ENCODE assay signal across 8 cellular contexts in genomic region chr16:46688657-46689491, GRCh38.
DNase-seq lines count a peak whose midpoint lies in the region; ATAC-seq and TF ChIP-seq lines count a peak whose summit lies in the region.

Gene VPS35, minus strand, starts transcription at chr16:46689178. Its CDS starts 45 bp downstream, at chr16:46689133.

- H3K27me3 ChIP-seq in BLaER1 = no peaks in the 10 kb centered on the region

- H3K4me3 ChIP-seq in BLaER1 (peak within 1 kb of the TSS; percentile 86), coronary artery (peak within 1 kb of the TSS; percentile 98)

- H3K36me3 ChIP-seq in BLaER1 = peaks cover 20% of the 10 kb centered on the region

- peak within 1 kb of the TSS; percentile 82 for H3K27ac ChIP-seq in BLaER1
- peak within 1 kb of the TSS; percentile 73 to 96 for H3K27ac ChIP-seq in coronary artery

- H3K4me2 ChIP-seq in BLaER1 = peak within 1 kb of the TSS; percentile 92

- DNase-seq in GM19240 (ENCODE audit: insufficient read length, low spot score) (peak; percentile 77), NCI-H524 treated with DMSO at 0.1 percent for 48 hours (lab: John Stamatoyannopoulos, UW) (peak; percentile 91), coronary artery (ENCODE audit: low spot score) (peak; percentile 100), left kidney (ENCODE audit: low read depth, low spot score) (peak; percentile 99)
- peak; percentile 100 for DNase-seq in activated CD4-positive, alpha-beta T cell treated with anti-CD3 and anti-CD28 coated beads for 48 hours
- peak; percentile 100 for DNase-seq in stimulated activated CD4-positive, alpha-beta T cell treated with anti-CD3 and anti-CD28 coated beads, Interleukin-2, amount 100 ng/mL, for 24 hours

- H3K9ac ChIP-seq in BLaER1 = peak within 1 kb of the TSS; percentile 88

- H3K4me1 ChIP-seq in BLaER1 = peaks cover 41% of the 10 kb centered on the region

- TF ChIP-seq CTCF in coronary artery (IDR thresholded peaks at IDR 0.05) = no peak

- H4K20me1 ChIP-seq in BLaER1 = peaks cover 75% of the 10 kb centered on the region

- ATAC-seq in HG03460 (IDR thresholded peaks at IDR 0.05; ENCODE audit: unreplicated experiment) = peak; percentile 82

- H3K9me3 ChIP-seq in BLaER1 = no peaks in the 10 kb centered on the region

Comparison
In these comparisons a context has a peak if more than half of its experiments do, and no peak if none do; other contexts are left out.
1. Peak in every context shown above with its lines: DNase-seq, ATAC-seq, H3K4me3 ChIP-seq and H3K27ac ChIP-seq.